8 cellular contexts compared by ENCODE assay signal in the genomic region with DNA sequence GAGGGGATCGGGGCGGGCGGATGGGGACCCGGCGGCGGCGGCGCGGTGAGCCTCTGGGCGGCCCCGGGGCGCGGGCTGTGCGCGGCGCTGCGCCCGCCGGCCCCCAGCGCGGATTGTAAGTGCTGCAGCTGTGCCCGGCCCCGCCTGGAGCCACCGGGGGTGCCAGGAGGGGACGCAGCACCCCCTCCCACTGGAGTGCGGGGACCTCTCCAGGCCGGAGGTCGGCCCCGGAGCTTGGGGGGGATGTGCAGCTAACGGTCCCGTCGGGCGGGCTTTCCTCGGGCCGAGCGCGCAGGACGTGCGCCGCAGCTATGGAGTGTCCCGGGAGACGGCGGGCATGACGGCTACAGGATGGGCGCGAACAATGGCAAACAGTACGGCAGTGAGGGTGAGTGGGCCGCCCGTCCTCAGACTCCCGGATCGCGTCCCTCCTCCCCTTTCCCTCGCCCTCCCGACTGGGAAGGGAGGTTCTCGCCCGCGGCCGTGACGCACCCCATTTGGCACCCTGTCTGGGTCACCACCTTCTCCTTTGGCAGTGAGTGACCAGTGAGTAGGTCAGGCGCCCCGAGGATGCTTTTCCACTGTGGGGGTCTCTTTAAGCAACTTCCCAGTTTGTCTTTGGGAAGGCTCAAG. TPM values are rescaled to one million over a fixed set of nuclear protein-coding genes. Genes with fewer than 3 reads are reported as not detected.
DNase-seq lines count a peak whose midpoint lies in the region; ATAC-seq and TF ChIP-seq lines count a peak whose summit lies in the region.

No MANE protein-coding gene starts in this region.

- intact Hi-C loops in vagina (cut with DNase I): no loop called here

- H2AFZ ChIP-seq in KMS-11 (ENCODE audit: low read depth): peak overlapping the region; percentile 100

- H3K27ac ChIP-seq in KMS-11 (peak overlapping the region; percentile 57; the same call in 1 of the 2 replicates), vagina (peak overlapping the region; percentile 89)

- no peaks in the 10 kb centered on the region for H4K20me1 ChIP-seq in KMS-11 (ENCODE audit: insufficient read depth)

- no peaks in the 10 kb centered on the region for H3K9me3 ChIP-seq in vagina

- H3K79me2 ChIP-seq in KMS-11 (ENCODE audit: insufficient read depth, low read depth): peaks cover 39% of the 10 kb centered on the region

- H3K27me3 ChIP-seq in KMS-11 (ENCODE audit: insufficient read depth, low read depth): no peaks in the 10 kb centered on the region
- no peaks in the 10 kb centered on the region for H3K27me3 ChIP-seq in vagina

- TF ChIP-seq CTCF in AG10803 (conservative IDR thresholded peaks at IDR 0.05; ENCODE audit: low read length): no peak
- TF ChIP-seq CTCF in KMS-11 (conservative IDR thresholded peaks at IDR 0.05; ENCODE audit: low read depth, low read length): no peak
- TF ChIP-seq CTCF in epithelial cell of proximal tubule (conservative IDR thresholded peaks at IDR 0.05; ENCODE audit: low read depth, low read length): no peak
- no peak for TF ChIP-seq CTCF in vagina (IDR thresholded peaks at IDR 0.05)

- peak overlapping the region; percentile 41; the same call in 1 of the 2 replicates for H3K9ac ChIP-seq in KMS-11

- TF ChIP-seq POLR2A in vagina (IDR thresholded peaks at IDR 0.05): no peak

- H3K4me2 ChIP-seq in KMS-11: peak overlapping the region; percentile 96

- ATAC-seq in HG02678 (IDR thresholded peaks at IDR 0.05; ENCODE audit: unreplicated experiment): no peak

- H3K4me3 ChIP-seq in AG10803 (ENCODE audit: low read length) (peak overlapping the region; percentile 88), KMS-11 (IDR thresholded peaks at IDR 0.05; ENCODE audit: insufficient read depth, low read depth, low read length) (peak overlapping the region; percentile 52), epithelial cell of proximal tubule (ENCODE audit: low read depth, low read length) (peak overlapping the region; percentile 71), vagina (peak overlapping the region; percentile 70 to 92)

- H3K36me3 ChIP-seq in KMS-11 (ENCODE audit: insufficient read depth) (0 out of 2 replicates have a peak, but pooled peaks cover 3% of the 10 kb centered on the region), vagina (no peaks in the 10 kb centered on the region)

- DNase-seq in AG10803 (ENCODE audit: low read depth): peak; percentile 53
- no peak for DNase-seq in epithelial cell of proximal tubule (ENCODE audit: low read depth)
- DNase-seq in mesenteric fat pad (ENCODE audit: low spot score): peak; percentile 91
- DNase-seq in vagina (ENCODE audit: extremely low spot score in 2 of 2): no peak
- no peak for DNase-seq in activated T-cell treated with anti-CD3 and anti-CD28 coated beads, Interleukin-2, amount 50 U/mL, for 1 hour
- no peak for DNase-seq in HuH-7 (ENCODE audit: low spot score)

- H3K4me1 ChIP-seq in KMS-11 (ENCODE audit: low read depth, poor library complexity, severe bottlenecking): peaks cover 42% of the 10 kb centered on the region
- H3K4me1 ChIP-seq in vagina: peaks cover 13% of the 10 kb centered on the region

RNA-seq across cellular contexts. Expression of gene FBXL7, which starts 0.5 kb away (rescaled TPM):
- 4.7 and 5.6 TPM in 2 replicates for total RNA-seq in epithelial cell of proximal tubule
- 12.2 TPM for total RNA-seq in mesenteric fat pad
- total RNA-seq in vagina: 21.1 TPM

Comparison
In these comparisons a context has a peak if more than half of its experiments do, and no peak if none do; other contexts are left out.
1. DNase-seq: peak in AG10803 (single experiment) and mesenteric fat pad (single experiment); none in epithelial cell of proximal tubule (single experiment), vagina (0 of 2), activated T-cell treated with anti-CD3 and anti-CD28 coated beads, Interleukin-2, amount 50 U/mL, for 1 hour (single experiment) and HuH-7 (single experiment).
2. Peak in every context shown above with its lines, with median percentiles within 50 percentile points of each other: H3K4me3 ChIP-seq.